Comparison of ENCODE assay signal across 8 cellular contexts in genomic region chr5:17118631-17119030, GRCh38.
DNase-seq lines count a peak whose midpoint lies in the region; ATAC-seq lines count a peak whose summit lies in the region.

No MANE protein-coding gene starts in this region.

- peaks cover 0 to 2% of the 10 kb centered on the region in 2 donors for H3K9me3 Mint-ChIP-seq in activated T-cell treated with anti-CD3 and anti-CD28 coated beads, Interleukin-2, amount 50 U/mL, for 72 hours
- no peaks in the 10 kb centered on the region for H3K9me3 Mint-ChIP-seq in stimulated activated naive CD8-positive, alpha-beta T cell treated with anti-CD3 and anti-CD28 coated beads, Interleukin-15, Interleukin-2, amounts not matched to agents 100 ng/mL and 50 ng/mL, for 24 hours

- H3K27me3 Mint-ChIP-seq in activated T-cell treated with anti-CD3 and anti-CD28 coated beads, Interleukin-2, amount 50 U/mL, for 72 hours (ENCODE audit: low read depth), result peaks cover 11% of the 10 kb centered on the region
- H3K27me3 Mint-ChIP-seq in stimulated activated naive CD8-positive, alpha-beta T cell treated with anti-CD3 and anti-CD28 coated beads, Interleukin-15, Interleukin-2, amounts not matched to agents 100 ng/mL and 50 ng/mL, for 24 hours, result peaks cover 5% of the 10 kb centered on the region

- peaks cover 7% of the 10 kb centered on the region for H3K4me1 Mint-ChIP-seq in activated T-cell treated with anti-CD3 and anti-CD28 coated beads, Interleukin-2, amount 50 U/mL, for 72 hours (ENCODE audit: low read depth)
- peaks cover 6% of the 10 kb centered on the region for H3K4me1 Mint-ChIP-seq in stimulated activated naive CD8-positive, alpha-beta T cell treated with anti-CD3 and anti-CD28 coated beads, Interleukin-15, Interleukin-2, amounts not matched to agents 100 ng/mL and 50 ng/mL, for 24 hours (ENCODE audit: low read depth)

- no peaks in the 10 kb centered on the region for H3K36me3 Mint-ChIP-seq in activated T-cell treated with anti-CD3 and anti-CD28 coated beads, Interleukin-2, amount 50 U/mL, for 72 hours (ENCODE audit: insufficient read depth in 2 of 2)
- H3K36me3 Mint-ChIP-seq in stimulated activated naive CD8-positive, alpha-beta T cell treated with anti-CD3 and anti-CD28 coated beads, Interleukin-15, Interleukin-2, amounts not matched to agents 100 ng/mL and 50 ng/mL, for 24 hours (ENCODE audit: low read depth), result no peaks in the 10 kb centered on the region

- ATAC-seq in activated T-cell treated with anti-CD3 and anti-CD28 coated beads, Interleukin-2, amount 50 U/mL, for 72 hours (replicated peaks in 1 of 2), result peak; percentile 45 to 51

- H3K4me3 Mint-ChIP-seq in activated T-cell treated with anti-CD3 and anti-CD28 coated beads, Interleukin-2, amount 50 U/mL, for 72 hours, result peak overlapping the region; percentile 53 to 54
- H3K4me3 Mint-ChIP-seq in stimulated activated naive CD8-positive, alpha-beta T cell treated with anti-CD3 and anti-CD28 coated beads, Interleukin-15, Interleukin-2, amounts not matched to agents 100 ng/mL and 50 ng/mL, for 24 hours, result peak overlapping the region; percentile 4

- no peak overlapping the region for H3K27ac Mint-ChIP-seq in activated T-cell treated with anti-CD3 and anti-CD28 coated beads, Interleukin-2, amount 50 U/mL, for 72 hours
- peak overlapping the region; percentile 82 for H3K27ac Mint-ChIP-seq in stimulated activated naive CD8-positive, alpha-beta T cell treated with anti-CD3 and anti-CD28 coated beads, Interleukin-15, Interleukin-2, amounts not matched to agents 100 ng/mL and 50 ng/mL, for 24 hours

- no peak for DNase-seq in activated T-cell treated with anti-CD3 and anti-CD28 coated beads, Interleukin-2, amount 50 U/mL, for 72 hours
- no peak for DNase-seq in activated T-cell treated with anti-CD3 and anti-CD28 coated beads, Interleukin-2, amount 50 U/mL, for 1 hour
- DNase-seq in HT1080 (ENCODE audit: low read depth), result peak; percentile 100
- DNase-seq in amniotic stem cell (lab: John Stamatoyannopoulos, UW), result peak; percentile 84
- DNase-seq in iris pigment epithelial cell (ENCODE audit: low read depth), result peak; percentile 96
- DNase-seq in NCI-H510A treated with DMSO at 0.1 percent for 48 hours (lab: John Stamatoyannopoulos, UW), result no peak
- no peak for DNase-seq in cerebellar cortex (ENCODE audit: low spot score)

Comparison
In these comparisons a context has a peak if more than half of its experiments do, and no peak if none do; other contexts are left out.
1. DNase-seq: peak in HT1080 (single experiment), amniotic stem cell (single experiment) and iris pigment epithelial cell (single experiment); none in activated T-cell treated with anti-CD3 and anti-CD28 coated beads, Interleukin-2, amount 50 U/mL, for 72 hours (0 of 2), activated T-cell treated with anti-CD3 and anti-CD28 coated beads, Interleukin-2, amount 50 U/mL, for 1 hour (single experiment), NCI-H510A treated with DMSO at 0.1 percent for 48 hours (single experiment) and cerebellar cortex (single experiment).